In the genomic region with DNA sequence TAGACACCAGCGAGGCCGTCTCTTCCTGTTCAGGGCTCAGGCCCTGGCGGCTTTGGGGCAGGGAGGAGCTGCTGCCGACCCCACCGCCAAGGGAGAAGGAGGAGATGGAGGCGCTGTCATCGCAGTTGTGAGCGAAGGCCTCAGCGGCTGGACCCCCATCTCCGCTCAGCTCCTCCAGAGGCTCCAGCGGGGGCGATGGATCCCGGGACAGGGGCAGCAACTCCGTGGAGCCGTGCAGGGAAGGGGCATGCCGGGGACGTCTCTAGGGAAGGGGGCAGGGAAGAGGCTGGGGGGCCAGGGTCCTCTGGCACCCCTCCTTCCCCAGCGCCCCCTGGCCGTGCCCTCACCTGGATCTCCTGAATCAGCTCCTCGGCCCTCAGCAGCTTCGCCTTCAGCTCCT, we compare ENCODE assay signal across 1 cellular context.
TF ChIP-seq lines count a peak whose summit lies in the region.

No MANE protein-coding gene starts in this region.

TF ChIP-seq in WTC11, 78 proteins besides CTCF, POLR2A, EP300 and RAD21 (continued from another document):
- TF ChIP-seq, protein P1, sequence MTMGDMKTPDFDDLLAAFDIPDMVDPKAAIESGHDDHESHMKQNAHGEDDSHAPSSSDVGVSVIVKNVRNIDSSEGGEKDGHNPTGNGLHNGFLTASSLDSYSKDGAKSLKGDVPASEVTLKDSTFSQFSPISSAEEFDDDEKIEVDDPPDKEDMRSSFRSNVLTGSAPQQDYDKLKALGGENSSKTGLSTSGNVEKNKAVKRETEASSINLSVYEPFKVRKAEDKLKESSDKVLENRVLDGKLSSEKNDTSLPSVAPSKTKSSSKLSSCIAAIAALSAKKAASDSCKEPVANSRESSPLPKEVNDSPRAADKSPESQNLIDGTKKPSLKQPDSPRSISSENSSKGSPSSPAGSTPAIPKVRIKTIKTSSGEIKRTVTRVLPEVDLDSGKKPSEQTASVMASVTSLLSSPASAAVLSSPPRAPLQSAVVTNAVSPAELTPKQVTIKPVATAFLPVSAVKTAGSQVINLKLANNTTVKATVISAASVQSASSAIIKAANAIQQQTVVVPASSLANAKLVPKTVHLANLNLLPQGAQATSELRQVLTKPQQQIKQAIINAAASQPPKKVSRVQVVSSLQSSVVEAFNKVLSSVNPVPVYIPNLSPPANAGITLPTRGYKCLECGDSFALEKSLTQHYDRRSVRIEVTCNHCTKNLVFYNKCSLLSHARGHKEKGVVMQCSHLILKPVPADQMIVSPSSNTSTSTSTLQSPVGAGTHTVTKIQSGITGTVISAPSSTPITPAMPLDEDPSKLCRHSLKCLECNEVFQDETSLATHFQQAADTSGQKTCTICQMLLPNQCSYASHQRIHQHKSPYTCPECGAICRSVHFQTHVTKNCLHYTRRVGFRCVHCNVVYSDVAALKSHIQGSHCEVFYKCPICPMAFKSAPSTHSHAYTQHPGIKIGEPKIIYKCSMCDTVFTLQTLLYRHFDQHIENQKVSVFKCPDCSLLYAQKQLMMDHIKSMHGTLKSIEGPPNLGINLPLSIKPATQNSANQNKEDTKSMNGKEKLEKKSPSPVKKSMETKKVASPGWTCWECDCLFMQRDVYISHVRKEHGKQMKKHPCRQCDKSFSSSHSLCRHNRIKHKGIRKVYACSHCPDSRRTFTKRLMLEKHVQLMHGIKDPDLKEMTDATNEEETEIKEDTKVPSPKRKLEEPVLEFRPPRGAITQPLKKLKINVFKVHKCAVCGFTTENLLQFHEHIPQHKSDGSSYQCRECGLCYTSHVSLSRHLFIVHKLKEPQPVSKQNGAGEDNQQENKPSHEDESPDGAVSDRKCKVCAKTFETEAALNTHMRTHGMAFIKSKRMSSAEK (CRISPR knock-in tag; IDR thresholded peaks at IDR 0.05; ENCODE audit: borderline replicate concordance), result no peak
- no peak for TF ChIP-seq NR1H2 (CRISPR knock-in tag; IDR thresholded peaks at IDR 0.05)
- TF ChIP-seq ZNF416 (CRISPR knock-in tag; IDR thresholded peaks at IDR 0.05), result no peak
- TF ChIP-seq, protein P2, sequence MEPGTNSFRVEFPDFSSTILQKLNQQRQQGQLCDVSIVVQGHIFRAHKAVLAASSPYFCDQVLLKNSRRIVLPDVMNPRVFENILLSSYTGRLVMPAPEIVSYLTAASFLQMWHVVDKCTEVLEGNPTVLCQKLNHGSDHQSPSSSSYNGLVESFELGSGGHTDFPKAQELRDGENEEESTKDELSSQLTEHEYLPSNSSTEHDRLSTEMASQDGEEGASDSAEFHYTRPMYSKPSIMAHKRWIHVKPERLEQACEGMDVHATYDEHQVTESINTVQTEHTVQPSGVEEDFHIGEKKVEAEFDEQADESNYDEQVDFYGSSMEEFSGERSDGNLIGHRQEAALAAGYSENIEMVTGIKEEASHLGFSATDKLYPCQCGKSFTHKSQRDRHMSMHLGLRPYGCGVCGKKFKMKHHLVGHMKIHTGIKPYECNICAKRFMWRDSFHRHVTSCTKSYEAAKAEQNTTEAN (CRISPR knock-in tag; IDR thresholded peaks at IDR 0.05), result no peak
- no peak for TF ChIP-seq CREM (CRISPR knock-in tag; IDR thresholded peaks at IDR 0.05)
- TF ChIP-seq, protein P3, sequence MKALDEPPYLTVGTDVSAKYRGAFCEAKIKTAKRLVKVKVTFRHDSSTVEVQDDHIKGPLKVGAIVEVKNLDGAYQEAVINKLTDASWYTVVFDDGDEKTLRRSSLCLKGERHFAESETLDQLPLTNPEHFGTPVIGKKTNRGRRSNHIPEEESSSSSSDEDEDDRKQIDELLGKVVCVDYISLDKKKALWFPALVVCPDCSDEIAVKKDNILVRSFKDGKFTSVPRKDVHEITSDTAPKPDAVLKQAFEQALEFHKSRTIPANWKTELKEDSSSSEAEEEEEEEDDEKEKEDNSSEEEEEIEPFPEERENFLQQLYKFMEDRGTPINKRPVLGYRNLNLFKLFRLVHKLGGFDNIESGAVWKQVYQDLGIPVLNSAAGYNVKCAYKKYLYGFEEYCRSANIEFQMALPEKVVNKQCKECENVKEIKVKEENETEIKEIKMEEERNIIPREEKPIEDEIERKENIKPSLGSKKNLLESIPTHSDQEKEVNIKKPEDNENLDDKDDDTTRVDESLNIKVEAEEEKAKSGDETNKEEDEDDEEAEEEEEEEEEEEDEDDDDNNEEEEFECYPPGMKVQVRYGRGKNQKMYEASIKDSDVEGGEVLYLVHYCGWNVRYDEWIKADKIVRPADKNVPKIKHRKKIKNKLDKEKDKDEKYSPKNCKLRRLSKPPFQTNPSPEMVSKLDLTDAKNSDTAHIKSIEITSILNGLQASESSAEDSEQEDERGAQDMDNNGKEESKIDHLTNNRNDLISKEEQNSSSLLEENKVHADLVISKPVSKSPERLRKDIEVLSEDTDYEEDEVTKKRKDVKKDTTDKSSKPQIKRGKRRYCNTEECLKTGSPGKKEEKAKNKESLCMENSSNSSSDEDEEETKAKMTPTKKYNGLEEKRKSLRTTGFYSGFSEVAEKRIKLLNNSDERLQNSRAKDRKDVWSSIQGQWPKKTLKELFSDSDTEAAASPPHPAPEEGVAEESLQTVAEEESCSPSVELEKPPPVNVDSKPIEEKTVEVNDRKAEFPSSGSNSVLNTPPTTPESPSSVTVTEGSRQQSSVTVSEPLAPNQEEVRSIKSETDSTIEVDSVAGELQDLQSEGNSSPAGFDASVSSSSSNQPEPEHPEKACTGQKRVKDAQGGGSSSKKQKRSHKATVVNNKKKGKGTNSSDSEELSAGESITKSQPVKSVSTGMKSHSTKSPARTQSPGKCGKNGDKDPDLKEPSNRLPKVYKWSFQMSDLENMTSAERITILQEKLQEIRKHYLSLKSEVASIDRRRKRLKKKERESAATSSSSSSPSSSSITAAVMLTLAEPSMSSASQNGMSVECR (CRISPR knock-in tag; IDR thresholded peaks at IDR 0.05; ENCODE audit: borderline replicate concordance), result no peak
- TF ChIP-seq ZNF423 (CRISPR knock-in tag; IDR thresholded peaks at IDR 0.05), result no peak
- TF ChIP-seq, protein P4, sequence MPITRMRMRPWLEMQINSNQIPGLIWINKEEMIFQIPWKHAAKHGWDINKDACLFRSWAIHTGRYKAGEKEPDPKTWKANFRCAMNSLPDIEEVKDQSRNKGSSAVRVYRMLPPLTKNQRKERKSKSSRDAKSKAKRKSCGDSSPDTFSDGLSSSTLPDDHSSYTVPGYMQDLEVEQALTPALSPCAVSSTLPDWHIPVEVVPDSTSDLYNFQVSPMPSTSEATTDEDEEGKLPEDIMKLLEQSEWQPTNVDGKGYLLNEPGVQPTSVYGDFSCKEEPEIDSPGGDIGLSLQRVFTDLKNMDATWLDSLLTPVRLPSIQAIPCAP (CRISPR knock-in tag; IDR thresholded peaks at IDR 0.05), result no peak
- no peak for TF ChIP-seq NR3C1 (CRISPR knock-in tag; conservative IDR thresholded peaks at IDR 0.05; ENCODE audit: low read depth)
- TF ChIP-seq EMX1 (CRISPR knock-in tag; IDR thresholded peaks at IDR 0.05), result no peak
